In the genomic region with DNA sequence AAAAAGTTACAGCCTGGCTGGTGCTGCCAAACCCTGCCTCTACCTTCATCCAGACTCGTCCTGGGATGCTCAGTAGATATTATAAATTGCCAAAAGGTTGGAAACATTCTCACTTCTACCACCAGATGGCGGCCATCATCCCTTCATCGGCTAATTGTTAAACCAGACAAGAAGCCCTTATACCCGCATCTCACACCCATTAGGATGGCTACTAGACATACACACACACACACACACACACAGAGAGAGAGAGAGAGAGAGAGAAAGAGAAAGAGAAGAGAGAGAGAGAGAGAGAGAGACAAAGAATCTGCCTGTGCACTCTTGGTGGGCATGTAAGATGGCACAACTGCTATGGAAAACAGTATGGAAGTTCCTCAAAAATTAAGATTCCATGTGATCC, we compare ENCODE assay signal across 8 cellular contexts. TPM values are rescaled to one million over a fixed set of nuclear protein-coding genes. Genes with fewer than 3 reads are reported as not detected.
DNase-seq lines count a peak whose midpoint lies in the region; ATAC-seq, FAIRE-seq and TF ChIP-seq lines count a peak whose summit lies in the region.

No MANE protein-coding gene starts in this region.

- no peak overlapping the region for H3K27ac Mint-ChIP-seq in chondrocyte (ENCODE audit: unreplicated experiment)

- H3K4me3 ChIP-seq in A673 (ENCODE audit: low read depth, low read length, poor library complexity, severe bottlenecking): no peak overlapping the region
- no peak overlapping the region for H3K4me3 ChIP-seq in left lung

- H3K36me3 Mint-ChIP-seq in chondrocyte (ENCODE audit: low read depth): no peaks in the 10 kb centered on the region

- H3K4me1 ChIP-seq in A673 (ENCODE audit: insufficient read depth, low read length, poor library complexity, severe bottlenecking) (no peaks in the 10 kb centered on the region), left lung (no peaks in the 10 kb centered on the region)

- no peaks in the 10 kb centered on the region for H3K9me3 Mint-ChIP-seq in chondrocyte (ENCODE audit: low read depth)

- H3K4me1 Mint-ChIP-seq in chondrocyte (ENCODE audit: low read depth): peaks cover 4% of the 10 kb centered on the region

- no peak overlapping the region for H3K27ac ChIP-seq in A673 (ENCODE audit: low read depth, low read length, poor library complexity, severe bottlenecking)
- H3K27ac ChIP-seq in left lung: no peak overlapping the region

- TF ChIP-seq CTCF in A673 (conservative IDR thresholded peaks at IDR 0.05; ENCODE audit: low read depth, low read length): peak; percentile 69
- peak; percentile 82 for TF ChIP-seq CTCF in chondrocyte (IDR thresholded peaks at IDR 0.05)
- TF ChIP-seq CTCF in left lung (IDR thresholded peaks at IDR 0.05): peak; percentile 30 to 38

- POLR2A ChIA-PET in A673 (lab: Charles Lee; ENCODE audit: low non-redundant PET): no interaction called here

- no TSS peak for BruUV-seq in A673 (replicated peaks; lab: Mats Ljungman, UMichigan)

- H3K27me3 Mint-ChIP-seq in chondrocyte (ENCODE audit: low read depth): no peaks in the 10 kb centered on the region

- H3K4me3 Mint-ChIP-seq in chondrocyte (ENCODE audit: unreplicated experiment): no peak overlapping the region

- intact Hi-C loops in A673 (cut with micrococcal nuclease; ENCODE audit: unreplicated experiment) (loop anchor here (10.0 kb wide), 1 partner anchor 185 kb away; the partner anchor contains the start of gene C1QBP), left lung (cut with DNase I) (no loop called here)

- FAIRE-seq in GM18507 (lab: Jason Lieb, UNC): peak; percentile 90

- H3K9me3 ChIP-seq in A673 (ENCODE audit: low read depth, low read length, poor library complexity, severe bottlenecking): no peaks in the 10 kb centered on the region
- no peaks in the 10 kb centered on the region for H3K9me3 ChIP-seq in left lung

- CTCF ChIA-PET in A673 (lab: Charles Lee): no interaction called here

- DNase-seq in A673 (ENCODE audit: low spot score): peak; percentile 89
- DNase-seq in GM18507 (ENCODE audit: extremely low spot score, insufficient read length, low read depth): no peak
- peak; percentile 34 for DNase-seq in NCI-H226
- no peak for DNase-seq in chondrocyte (ENCODE audit: low spot score)
- no peak for DNase-seq in left lung
- DNase-seq in stimulated activated CD4-positive, alpha-beta T cell treated with anti-CD3 and anti-CD28 coated beads, TNF-alpha, amount 100 ng/mL, for 24 hours (ENCODE audit: low read depth in 3 of 3): peak; percentile 42 to 57 (median 46)

- ATAC-seq in activated CD4-positive, CD25-positive, alpha-beta regulatory T cell treated with anti-CD3 and anti-CD28 coated beads, Interleukin-2, amount 50 U/mL, for 24 hours: peak; percentile 67 to 73
- peak; percentile 92 for ATAC-seq in left lung
- ATAC-seq in GM18873 (IDR thresholded peaks at IDR 0.05; ENCODE audit: low FRiP score, unreplicated experiment): no peak

- H3K27me3 ChIP-seq in A673 (replicated peaks; ENCODE audit: insufficient read depth, low read depth, low read length, poor library complexity): no peaks in the 10 kb centered on the region
- H3K27me3 ChIP-seq in left lung: peaks cover 0 to 5% of the 10 kb centered on the region in 2 donors

- no peaks in the 10 kb centered on the region for H3K36me3 ChIP-seq in A673 (ENCODE audit: insufficient read depth, low read length, poor library complexity, severe bottlenecking)
- H3K36me3 ChIP-seq in left lung: no peaks in the 10 kb centered on the region

RNA-seq across cellular contexts. Expression of gene SCIMP, which starts 15.0 kb away (rescaled TPM):
- total RNA-seq in A673 (2021) (not detected in 2 replicates), chondrocyte (not detected in 3 replicates), left lung (10 to 100 TPM in 1 of 2 donors, 1 to 10 TPM in 1; 8.8 to 20.0 TPM)

RNA-seq across cellular contexts. Expression of gene RABEP1, which starts 32.5 kb away (rescaled TPM):
- total RNA-seq in A673 (2021): 71.3 and 89.0 TPM in 2 replicates
- 46.1 to 52.4 TPM (median 51.3 TPM) in 3 replicates for total RNA-seq in chondrocyte
- 10 to 100 TPM; 37.0 to 44.2 TPM for total RNA-seq in left lung

RNA-seq across cellular contexts. Expression of gene ZNF594, which starts 57.9 kb away (rescaled TPM):
- total RNA-seq in A673 (2021): 20.7 and 21.9 TPM in 2 replicates
- total RNA-seq in chondrocyte: 4.1 to 8.5 TPM (median 4.7 TPM) in 3 replicates
- total RNA-seq in left lung: 1 to 10 TPM; 6.5 to 7.1 TPM

Comparison
In these comparisons a context has a peak if more than half of its experiments do, and no peak if none do; other contexts are left out.
1. DNase-seq: peak in A673 (single experiment), NCI-H226 (single experiment) and stimulated activated CD4-positive, alpha-beta T cell treated with anti-CD3 and anti-CD28 coated beads, TNF-alpha, amount 100 ng/mL, for 24 hours (3 of 3); none in GM18507 (single experiment), chondrocyte (single experiment) and left lung (0 of 2).
2. Peak in every context shown above with its lines, with median percentiles within 50 percentile points of each other: CTCF ChIP-seq.